ENCODE assay signal across 31 cellular contexts in genomic region chrY:8821106-8821505, GRCh38.
"Had no signal": no experiment of that assay in that cellular context is flagged by ENCODE, and none has a peak within 500 bp of the region (broad histone marks: within the 10 kb centered on the region; RNA-seq: fewer than 3 reads in every experiment).

No MANE protein-coding gene starts in this region.

- H3K4me1 ChIP-seq: adrenal gland, breast epithelium, esophagus muscularis mucosa, foreskin keratinocyte, gastroesophageal sphincter had no signal

- H3K36me3 ChIP-seq: adrenal gland, breast epithelium, esophagus muscularis mucosa, gastroesophageal sphincter, WERI-Rb-1 had no signal

- ATAC-seq: activated CD4-positive, alpha-beta T cell treated with anti-CD3 and anti-CD28 coated beads for 36 hours; activated CD8-positive, alpha-beta memory T cell treated with anti-CD3 and anti-CD28 coated beads, Interleukin-2, amount 10 ng/mL, durations not matched to agents 7 days and 5 days; activated CD8-positive, alpha-beta T cell treated with anti-CD3 and anti-CD28 coated beads, Interleukin-2, amount 10 ng/mL, durations not matched to agents 7 days and 5 days; activated naive CD8-positive, alpha-beta T cell treated with anti-CD3 and anti-CD28 coated beads, Interleukin-2, amount 50 U/mL, for 24 hours; foreskin keratinocyte; gastroesophageal sphincter; T-cell had no signal

- H3K27me3 ChIP-seq: adrenal gland, breast epithelium, dorsolateral prefrontal cortex, esophagus muscularis mucosa, foreskin keratinocyte, gastroesophageal sphincter had no signal

- H3K4me3 ChIP-seq: adrenal gland, breast epithelium, coronary artery, dorsolateral prefrontal cortex, esophagus muscularis mucosa, gastroesophageal sphincter had no signal

- H3K27ac ChIP-seq: adrenal gland, breast epithelium, coronary artery, dorsolateral prefrontal cortex, esophagus muscularis mucosa, foreskin keratinocyte, gastroesophageal sphincter, WERI-Rb-1 had no signal

- H3K9me3 ChIP-seq: adrenal gland, breast epithelium, esophagus muscularis mucosa, gastroesophageal sphincter had no signal

- DNase-seq: activated B cell treated with CpG ODN at 0.5 μM for 24 hours; activated CD4-positive, alpha-beta memory T cell treated with anti-CD3 and anti-CD28 coated beads for 36 hours; activated CD4-positive, alpha-beta T cell treated with anti-CD3 and anti-CD28 coated beads for 36 hours; activated CD4-positive, alpha-beta T cell treated with anti-CD3 and anti-CD28 coated beads, Interleukin-2, amount 10 ng/mL, durations not matched to agents 24 days and 14 days; activated CD4-positive, CD25-positive, alpha-beta regulatory T cell treated with anti-CD3 and anti-CD28 coated beads, Interleukin-2, amount 50 U/mL, for 72 hours; activated CD8-positive, alpha-beta memory T cell treated with anti-CD3 and anti-CD28 coated beads, Interleukin-2, amount 10 ng/mL, durations not matched to agents 7 days and 5 days; activated CD8-positive, alpha-beta memory T cell treated with anti-CD3 and anti-CD28 coated beads, Interleukin-2, amount 50 U/mL, for 4 hours; activated CD8-positive, alpha-beta T cell treated with anti-CD3 and anti-CD28 coated beads, Interleukin-2, amount 10 ng/mL, durations not matched to agents 7 days and 5 days; activated effector memory CD4-positive, alpha-beta T cell treated with anti-CD3 and anti-CD28 coated beads, Interleukin-2, amount 50 U/mL, for 16 hours; activated naive CD4-positive, alpha-beta T cell treated with anti-CD3 and anti-CD28 coated beads for 36 hours; activated naive CD8-positive, alpha-beta T cell treated with anti-CD3 and anti-CD28 coated beads for 36 hours; activated naive CD8-positive, alpha-beta T cell treated with anti-CD3 and anti-CD28 coated beads, Interleukin-2, amount 50 U/mL, for 24 hours; activated T-cell treated with anti-CD3 and anti-CD28 coated beads, Interleukin-2, amount 50 U/mL, for 1 hour; activated T-cell treated with anti-CD3 and anti-CD28 coated beads, Interleukin-2, amount 50 U/mL, for 48 hours; adrenal gland; amygdala; aorta; dorsolateral prefrontal cortex; effector memory CD4-positive, alpha-beta T cell; endodermal cell; erythroblast; foreskin keratinocyte; head of caudate nucleus; SW 1271; T-cell; T-helper 9 cell; WERI-Rb-1 had no signal
